Comparison of ENCODE assay signal across 20 cellular contexts in genomic region chr14:101758913-101759593, GRCh38. TPM values are rescaled to one million over a fixed set of nuclear protein-coding genes. Genes with fewer than 3 reads are reported as not detected.
DNase-seq lines count a peak whose midpoint lies in the region; ATAC-seq and TF ChIP-seq lines count a peak whose summit lies in the region.
"Had no signal": no experiment of that assay in that cellular context is flagged by ENCODE, and none has a peak within 500 bp of the region (broad histone marks: within the 10 kb centered on the region; RNA-seq: fewer than 3 reads in every experiment).

No MANE protein-coding gene starts in this region.

- H3K27ac ChIP-seq in caudate nucleus (ENCODE audit: low read depth, low read length): peak overlapping the region; percentile 64
- H3K27ac ChIP-seq in spleen: no peak overlapping the region
- H3K27ac ChIP-seq: A549, C4-2B, RWPE1, SJSA1 had no signal

- DNase-seq in natural killer cell (no peak), caudate nucleus (lab: John Stamatoyannopoulos, UW) (peak in 27 of 61 donors; percentile 19 to 77 (median 47)), mesenteric fat pad (ENCODE audit: low spot score) (peak; percentile 73), spleen (no peak)
- no peak for DNase-seq in natural killer cell treated with Interleukin-12 subunit alpha and Interleukin-12 subunit beta and Interleukin-15 and Interleukin-18, amount 100 ng/mL, for 72 hours (ENCODE audit: low spot score)
- no peak for DNase-seq in stimulated activated effector memory CD8-positive, alpha-beta T cell treated with anti-CD3 and anti-CD28 coated beads, Interleukin-12 subunit alpha, Interleukin-12 subunit beta, amount 100 ng/mL, for 72 hours (ENCODE audit: low spot score in 2 of 2)
- DNase-seq: DND-41, GDM1, KBM-7, MV-4-11, NCI-H1417, NCI-H187 treated with DMSO at 0.1 percent for 48 hours, NCI-H2171 treated with DMSO at 0.1 percent for 48 hours, NCI-H82, PC-3 had no signal

- peaks cover 9 to 28% (median 26%) of the 10 kb centered on the region in 6 donors for H3K4me1 ChIP-seq in spleen

- peaks cover 0 to 2% (median 0%) of the 10 kb centered on the region in 7 donors for H3K27me3 ChIP-seq in spleen (replicated peaks in 1 of 7)

- TF ChIP-seq CTCF in natural killer cell (IDR thresholded peaks at IDR 0.05) (no peak), spleen (IDR thresholded peaks at IDR 0.05 in 8 of 11, conservative IDR thresholded peaks at IDR 0.05 in 3 of 11) (no peak)

- H3K4me1 Mint-ChIP-seq in natural killer cell: peaks cover 38 to 43% of the 10 kb centered on the region in 2 donors
- peaks cover 32 to 40% of the 10 kb centered on the region in 2 donors for H3K4me1 Mint-ChIP-seq in natural killer cell treated with Interleukin-12 subunit alpha and Interleukin-12 subunit beta and Interleukin-15 and Interleukin-18, amount 100 ng/mL, for 72 hours (ENCODE audit: low read depth in 2 of 2)
- peaks cover 36% of the 10 kb centered on the region for H3K4me1 Mint-ChIP-seq in stimulated activated effector memory CD8-positive, alpha-beta T cell treated with anti-CD3 and anti-CD28 coated beads, Interleukin-12 subunit alpha, Interleukin-12 subunit beta, amount 100 ng/mL, for 72 hours

- H3K27me3 Mint-ChIP-seq in natural killer cell (ENCODE audit: low read depth in 2 of 2): peaks cover 0 to 6% of the 10 kb centered on the region in 2 donors
- peaks cover 0 to 4% of the 10 kb centered on the region in 2 donors for H3K27me3 Mint-ChIP-seq in natural killer cell treated with Interleukin-12 subunit alpha and Interleukin-12 subunit beta and Interleukin-15 and Interleukin-18, amount 100 ng/mL, for 72 hours

- no peak for TF ChIP-seq POLR2A in spleen (IDR thresholded peaks at IDR 0.05)

- intact Hi-C loops in natural killer cell (cut with micrococcal nuclease): no loop called here
- intact Hi-C loops in spleen (cut with DNase I; ENCODE audit: low total_unique reads): no loop called here

- 81 to 88% (median 83%) methylated on average over 16 of the region's 16 CpGs for WGBS in spleen, 5 donors

- no peak overlapping the region for H3K4me3 ChIP-seq in spleen
- H3K4me3 ChIP-seq: SJSA1 had no signal

- H3K4me3 Mint-ChIP-seq in natural killer cell: no peak overlapping the region
- no peak overlapping the region for H3K4me3 Mint-ChIP-seq in natural killer cell treated with Interleukin-12 subunit alpha and Interleukin-12 subunit beta and Interleukin-15 and Interleukin-18, amount 100 ng/mL, for 72 hours
- H3K4me3 Mint-ChIP-seq in stimulated activated effector memory CD8-positive, alpha-beta T cell treated with anti-CD3 and anti-CD28 coated beads, Interleukin-12 subunit alpha, Interleukin-12 subunit beta, amount 100 ng/mL, for 72 hours: no peak overlapping the region

- H3K36me3 ChIP-seq in spleen: peaks cover 0 to 10% (median 1%) of the 10 kb centered on the region in 6 donors
- H3K36me3 ChIP-seq: SJSA1 had no signal

- ATAC-seq in natural killer cell: no peak
- ATAC-seq in natural killer cell treated with Interleukin-12 subunit alpha and Interleukin-12 subunit beta and Interleukin-15 and Interleukin-18, amount 100 ng/mL, for 72 hours: no peak
- no peak for ATAC-seq in stimulated activated effector memory CD8-positive, alpha-beta T cell treated with anti-CD3 and anti-CD28 coated beads, Interleukin-12 subunit alpha, Interleukin-12 subunit beta, amount 100 ng/mL, for 72 hours
- no peak for ATAC-seq in GM18498 (IDR thresholded peaks at IDR 0.05; ENCODE audit: unreplicated experiment)
- ATAC-seq: A549, PC-3 had no signal

- peak overlapping the region; percentile 84 to 85 for H3K27ac Mint-ChIP-seq in natural killer cell
- H3K27ac Mint-ChIP-seq in natural killer cell treated with Interleukin-12 subunit alpha and Interleukin-12 subunit beta and Interleukin-15 and Interleukin-18, amount 100 ng/mL, for 72 hours: no peak overlapping the region
- H3K27ac Mint-ChIP-seq in stimulated activated effector memory CD8-positive, alpha-beta T cell treated with anti-CD3 and anti-CD28 coated beads, Interleukin-12 subunit alpha, Interleukin-12 subunit beta, amount 100 ng/mL, for 72 hours: no peak overlapping the region

- peaks cover 6% of the 10 kb centered on the region for H3K36me3 Mint-ChIP-seq in natural killer cell
- peaks cover 5% of the 10 kb centered on the region for H3K36me3 Mint-ChIP-seq in natural killer cell treated with Interleukin-12 subunit alpha and Interleukin-12 subunit beta and Interleukin-15 and Interleukin-18, amount 100 ng/mL, for 72 hours
- peaks cover 21% of the 10 kb centered on the region for H3K36me3 Mint-ChIP-seq in stimulated activated effector memory CD8-positive, alpha-beta T cell treated with anti-CD3 and anti-CD28 coated beads, Interleukin-12 subunit alpha, Interleukin-12 subunit beta, amount 100 ng/mL, for 72 hours

- no peaks in the 10 kb centered on the region for H3K9me3 Mint-ChIP-seq in natural killer cell
- no peaks in the 10 kb centered on the region for H3K9me3 Mint-ChIP-seq in natural killer cell treated with Interleukin-12 subunit alpha and Interleukin-12 subunit beta and Interleukin-15 and Interleukin-18, amount 100 ng/mL, for 72 hours
- no peaks in the 10 kb centered on the region for H3K9me3 Mint-ChIP-seq in stimulated activated effector memory CD8-positive, alpha-beta T cell treated with anti-CD3 and anti-CD28 coated beads, Interleukin-12 subunit alpha, Interleukin-12 subunit beta, amount 100 ng/mL, for 72 hours

- H3K9me3 ChIP-seq in spleen: no peaks in the 10 kb centered on the region
- H3K9me3 ChIP-seq: SJSA1 had no signal

RNA-seq across cellular contexts. Expression of gene PPP2R5C, which starts 2.5 kb away (rescaled TPM):
- total RNA-seq in natural killer cell (100 to 1,000 TPM; 716 to 779 (median 736) TPM), mesenteric fat pad (124 TPM), spleen (100 to 1,000 TPM; 193 to 322 (median 219) TPM)
- total RNA-seq in natural killer cell treated with Interleukin-12 subunit alpha and Interleukin-12 subunit beta and Interleukin-15 and Interleukin-18, amount 100 ng/mL, for 72 hours: 100 to 1,000 TPM; 149 to 210 TPM
- 10 to 100 TPM; 80.8 to 95.3 (median 84.4) TPM for polyA plus RNA-seq in spleen

Comparison
In these comparisons a context has a peak if more than half of its experiments do, and no peak if none do; other contexts are left out.
1. H3K27ac Mint-ChIP-seq: peak in natural killer cell (2 of 2); none in natural killer cell treated with Interleukin-12 subunit alpha and Interleukin-12 subunit beta and Interleukin-15 and Interleukin-18, amount 100 ng/mL, for 72 hours (0 of 2) and stimulated activated effector memory CD8-positive, alpha-beta T cell treated with anti-CD3 and anti-CD28 coated beads, Interleukin-12 subunit alpha, Interleukin-12 subunit beta, amount 100 ng/mL, for 72 hours (single experiment).